Comparison of ENCODE assay signal across 25 cellular contexts in genomic region chr13:97231118-97231831, GRCh38. TPM values are rescaled to one million over a fixed set of nuclear protein-coding genes. Genes with fewer than 3 reads are reported as not detected.
DNase-seq lines count a peak whose midpoint lies in the region; ATAC-seq, FAIRE-seq and TF ChIP-seq lines count a peak whose summit lies in the region.
"Had no signal": no experiment of that assay in that cellular context is flagged by ENCODE, and none has a peak within 500 bp of the region (broad histone marks: within the 10 kb centered on the region; RNA-seq: fewer than 3 reads in every experiment).

No MANE protein-coding gene starts in this region.

- TF ChIP-seq CTCF in HFFc6 (IDR thresholded peaks at IDR 0.05) = no peak
- no peak for TF ChIP-seq CTCF in bronchial epithelial cell (IDR thresholded peaks at IDR 0.05; ENCODE audit: insufficient read depth, low read length, severe bottlenecking)

- FAIRE-seq in bronchial epithelial cell (lab: Jason Lieb, UNC) = no peak

- H3K36me3 ChIP-seq in bronchial epithelial cell (ENCODE audit: control insufficient read depth, insufficient read depth, low read length) = peaks cover 3% of the 10 kb centered on the region
- H3K36me3 ChIP-seq: colonic mucosa, thyroid gland had no signal

- peaks cover 1% of the 10 kb centered on the region; the same call in 1 of the 2 replicates for H3K27me3 Mint-ChIP-seq in HFFc6 (ENCODE audit: insufficient read depth)
- H3K27me3 Mint-ChIP-seq in stimulated activated naive CD8-positive, alpha-beta T cell treated with anti-CD3 and anti-CD28 coated beads, Interleukin-15, amount 100 ng/mL, for 72 hours = no peaks in the 10 kb centered on the region
- H3K27me3 Mint-ChIP-seq: activated naive CD4-positive, alpha-beta T cell treated with anti-CD3 and anti-CD28 coated beads, Interleukin-2, amount 50 U/mL, for 24 hours had no signal

- DNase-seq in HFFc6 (no peak), bronchial epithelial cell (ENCODE audit: low read depth) (peak; percentile 64), left ventricle myocardium superior (peak; percentile 55), renal cortical epithelial cell (ENCODE audit: low read depth) (peak; percentile 30), DMS79 treated with DMSO at 0.1 percent for 48 hours (lab: John Stamatoyannopoulos, UW) (no peak), GOT3 (lab: John Stamatoyannopoulos, UW) (no peak)
- DNase-seq in stimulated activated naive CD8-positive, alpha-beta T cell treated with anti-CD3 and anti-CD28 coated beads, Interleukin-15, amount 100 ng/mL, for 72 hours = no peak
- DNase-seq: activated CD4-positive, CD25-positive, alpha-beta regulatory T cell treated with anti-CD3 and anti-CD28 coated beads, Interleukin-2, amount 50 U/mL, for 72 hours; colonic mucosa; COR-L47; foreskin melanocyte; Kasumi-1; kidney glomerular epithelial cell; NCI-H1105 treated with DMSO at 0.1 percent for 48 hours; NCI-H2171; NCI-H69; OCI-M1; stimulated activated CD4-positive, alpha-beta T cell treated with anti-CD3 and anti-CD28 coated beads, Interleukin-15, amount 100 ng/mL, for 24 hours; thyroid gland had no signal

- peaks cover 98% of the 10 kb centered on the region for H3K4me1 Mint-ChIP-seq in HFFc6 (ENCODE audit: low read depth)
- H3K4me1 Mint-ChIP-seq in stimulated activated naive CD8-positive, alpha-beta T cell treated with anti-CD3 and anti-CD28 coated beads, Interleukin-15, amount 100 ng/mL, for 72 hours = peaks cover 68% of the 10 kb centered on the region

- no peak overlapping the region for H3K4me3 ChIP-seq in bronchial epithelial cell (ENCODE audit: low read depth, low read length)
- H3K4me3 ChIP-seq: colonic mucosa, GM23338, SJSA1, thyroid gland had no signal

- ATAC-seq in left ventricle myocardium superior (peak; percentile 49), GM18520 (IDR thresholded peaks at IDR 0.05; ENCODE audit: unreplicated experiment) (no peak)
- ATAC-seq in stimulated activated naive CD8-positive, alpha-beta T cell treated with anti-CD3 and anti-CD28 coated beads, Interleukin-15, amount 100 ng/mL, for 72 hours = no peak
- ATAC-seq: GM23338 had no signal

- H3K27me3 ChIP-seq in bronchial epithelial cell (ENCODE audit: control insufficient read depth, insufficient read depth, low read length) = no peaks in the 10 kb centered on the region
- H3K27me3 ChIP-seq: colonic mucosa, SJSA1, thyroid gland had no signal

- intact Hi-C loops in left ventricle myocardium superior (cut with micrococcal nuclease) = no loop called here

- no peaks in the 10 kb centered on the region for H3K9me3 Mint-ChIP-seq in HFFc6
- no peaks in the 10 kb centered on the region for H3K9me3 Mint-ChIP-seq in stimulated activated naive CD8-positive, alpha-beta T cell treated with anti-CD3 and anti-CD28 coated beads, Interleukin-15, amount 100 ng/mL, for 72 hours
- H3K9me3 Mint-ChIP-seq: activated naive CD4-positive, alpha-beta T cell treated with anti-CD3 and anti-CD28 coated beads, Interleukin-2, amount 50 U/mL, for 24 hours; GM23338; mesothelial cell of epicardium; nephron had no signal

- H3K4me3 Mint-ChIP-seq in HFFc6 = peak overlapping the region; percentile 79
- no peak overlapping the region for H3K4me3 Mint-ChIP-seq in stimulated activated naive CD8-positive, alpha-beta T cell treated with anti-CD3 and anti-CD28 coated beads, Interleukin-15, amount 100 ng/mL, for 72 hours
- H3K4me3 Mint-ChIP-seq: activated naive CD4-positive, alpha-beta T cell treated with anti-CD3 and anti-CD28 coated beads, Interleukin-2, amount 50 U/mL, for 24 hours; GM23338; mesothelial cell of epicardium; nephron had no signal

- peak overlapping the region; percentile 87 for H3K27ac Mint-ChIP-seq in HFFc6
- H3K27ac Mint-ChIP-seq in stimulated activated naive CD8-positive, alpha-beta T cell treated with anti-CD3 and anti-CD28 coated beads, Interleukin-15, amount 100 ng/mL, for 72 hours = no peak overlapping the region
- H3K27ac Mint-ChIP-seq: activated naive CD4-positive, alpha-beta T cell treated with anti-CD3 and anti-CD28 coated beads, Interleukin-2, amount 50 U/mL, for 24 hours; GM23338; mesothelial cell of epicardium had no signal

- peaks cover 55% of the 10 kb centered on the region for H3K36me3 Mint-ChIP-seq in HFFc6 (ENCODE audit: low read depth)

RNA-seq across cellular contexts. Expression of gene MBNL2, which starts 9.1 kb away (rescaled TPM):
- total RNA-seq in HFFc6 (2021; fragmentation: NEBNext Ultra II Directional; extraction: Animal tissue kit (Norgen Biotek cat#: 25700)) = 100 to 1,000 TPM in 3 of 6 experiments, 10 to 100 TPM in 3; 78.5 to 138 (median 99.8) TPM
- 12.4 and 12.7 TPM in 2 replicates for total RNA-seq in bronchial epithelial cell
- 66.7 TPM for total RNA-seq in left ventricle myocardium superior
- 36.5 and 124 TPM in 2 replicates for total RNA-seq in renal cortical epithelial cell

Comparison
In these comparisons a context has a peak if more than half of its experiments do, and no peak if none do; other contexts are left out.
1. DNase-seq: peak in bronchial epithelial cell (single experiment), left ventricle myocardium superior (single experiment) and renal cortical epithelial cell (single experiment); none in HFFc6 (single experiment), stimulated activated naive CD8-positive, alpha-beta T cell treated with anti-CD3 and anti-CD28 coated beads, Interleukin-15, amount 100 ng/mL, for 72 hours (0 of 2), DMS79 treated with DMSO at 0.1 percent for 48 hours (single experiment) and GOT3 (single experiment).